ENCODE assay signal across 26 cellular contexts in genomic region chr11:82776377-82776776, GRCh38. TPM values are rescaled to one million over a fixed set of nuclear protein-coding genes. Genes with fewer than 3 reads are reported as not detected.
DNase-seq lines count a peak whose midpoint lies in the region; ATAC-seq, FAIRE-seq and TF ChIP-seq lines count a peak whose summit lies in the region.
"Had no signal": no experiment of that assay in that cellular context is flagged by ENCODE, and none has a peak within 500 bp of the region (broad histone marks: within the 10 kb centered on the region; RNA-seq: fewer than 3 reads in every experiment).

No MANE protein-coding gene starts in this region.

- H3K4me1 ChIP-seq in HepG2 (ENCODE audit: insufficient read depth, low read length) (peaks cover 9% of the 10 kb centered on the region), right lobe of liver (no peaks in the 10 kb centered on the region), SJCRH30 (peaks cover 9% of the 10 kb centered on the region)
- H3K4me1 ChIP-seq: Peyer's patch, spleen had no signal

- FAIRE-seq in HepG2 (lab: Jason Lieb, UNC), result no peak
- FAIRE-seq: A204.1, islet of Langerhans, TTC549 had no signal

- H4K20me1 ChIP-seq in HepG2 (ENCODE audit: insufficient read depth, low read length), result no peaks in the 10 kb centered on the region

- H3K9ac ChIP-seq in HepG2 (ENCODE audit: insufficient read depth, low read depth, low read length), result no peak overlapping the region
- H3K9ac ChIP-seq: GM23248 had no signal

- TF ChIP-seq RAD21 in HepG2 (CRISPR knock-in tag; IDR thresholded peaks at IDR 0.05), result no peak

- H3K4me2 ChIP-seq in HepG2 (ENCODE audit: low read depth, low read length), result peak overlapping the region; percentile 40; the same call in 1 of the 2 replicates

- ATAC-seq in HepG2 (peak; percentile 84), right lobe of liver (no peak), GM21447 (IDR thresholded peaks at IDR 0.05; ENCODE audit: unreplicated experiment) (no peak)
- ATAC-seq: left ventricle myocardium superior had no signal

- POLR2A ChIA-PET in HepG2 (lab: Yijun Ruan, JAX), result no interaction called here

- no peak overlapping the region for H2AFZ ChIP-seq in HepG2 (ENCODE audit: low read length)

- H3K27ac ChIP-seq in HepG2 (ENCODE audit: extremely low read length, insufficient read depth, low read length) (no peak overlapping the region), right lobe of liver (no peak overlapping the region), SJCRH30 (peak overlapping the region; percentile 67)
- H3K27ac ChIP-seq: cardiac muscle cell, GM23248, Peyer's patch, spleen had no signal

- H3K9me3 ChIP-seq in HepG2 (ENCODE audit: low read length), result no peaks in the 10 kb centered on the region
- no peaks in the 10 kb centered on the region for H3K9me3 ChIP-seq in right lobe of liver
- no peaks in the 10 kb centered on the region; the same call in 1 of the 2 replicates for H3K9me3 ChIP-seq in SJCRH30 (replicated peaks)
- H3K9me3 ChIP-seq: Peyer's patch had no signal

- in situ Hi-C loops in HepG2 (cut with HindIII; ENCODE audit: extremely low pct_ligation_motif_present, low pct_unique_long_range_greater_than_20kb), result loop anchor here (10.0 kb wide), 1 partner anchor 88 kb away; no protein-coding TSS in a partner anchor

- 0% methylated on average over 2 of the region's 2 CpGs for WGBS in HepG2 (ENCODE audit: low lambda C conversion rate)
- WGBS in right lobe of liver (ENCODE audit: insufficient coverage, low coverage, low lambda C conversion rate, missing lambda C conversion rate), result 80% methylated on average over 1 of the region's 2 CpGs

- DNase-seq in HepG2 (ENCODE audit: low spot score) (peak; percentile 5), right lobe of liver (no peak), SJCRH30 (peak; percentile 84 to 86), epithelial cell of esophagus (ENCODE audit: low read depth) (peak; percentile 17), smooth muscle cell of the brain vasculature (ENCODE audit: low read depth, low spot score) (peak; percentile 15), NCI-H446 treated with DMSO at 0.1 percent for 48 hours (lab: John Stamatoyannopoulos, UW) (no peak), germinal center (ENCODE audit: low spot score) (no peak)
- DNase-seq: activated CD4-positive, CD25-positive, alpha-beta regulatory T cell treated with anti-CD3 and anti-CD28 coated beads, Interleukin-2, amount 50 U/mL, for 72 hours; activated CD8-positive, alpha-beta memory T cell treated with anti-CD3 and anti-CD28 coated beads, Interleukin-2, amount 50 U/mL, for 48 hours; left ventricle myocardium superior; NCI-H1694 treated with DMSO at 0.1 percent for 48 hours; retina; SIG-M5; spleen had no signal

- intact Hi-C loops in HepG2 (cut with micrococcal nuclease; ENCODE audit: unreplicated experiment), result loop anchor here (5.0 kb wide), 1 partner anchor 36 kb away; no protein-coding TSS in a partner anchor
- intact Hi-C loops in right lobe of liver (cut with DNase I), result no loop called here

- BruUV-seq in HepG2 (replicated peaks; lab: Mats Ljungman, UMichigan), result no TSS peak

- CTCF ChIA-PET in HepG2 (lab: Yijun Ruan, JAX; ENCODE audit: low intra/inter-chr PET ratio, low total read pairs), result interaction anchor here (1.4 to 2.3 kb wide), 2 partner anchors 42 to 88 kb away, joined by 4 to 21 read pairs; no protein-coding TSS in a partner anchor

- H3K36me3 ChIP-seq in HepG2 (replicated peaks in 1 of 2; ENCODE audit: control insufficient read depth in 1 of 2, insufficient read depth in 2 of 2, low read length in 2 of 2), result no peaks in the 10 kb centered on the region
- H3K36me3 ChIP-seq in right lobe of liver, result no peaks in the 10 kb centered on the region
- H3K36me3 ChIP-seq in SJCRH30, result no peaks in the 10 kb centered on the region
- H3K36me3 ChIP-seq: cardiac muscle cell, Peyer's patch, spleen had no signal

- TF ChIP-seq POLR2A in HepG2 (IDR thresholded peaks at IDR 0.05; ENCODE audit: insufficient read depth in 1 of 2, low read depth in 2 of 2, low read length in 2 of 2), result no peak
- TF ChIP-seq POLR2A in right lobe of liver (IDR thresholded peaks at IDR 0.05), result no peak

- no peak for TF ChIP-seq EP300 in HepG2 (IDR thresholded peaks at IDR 0.05; ENCODE audit: low read depth in 2 of 2, low read length in 2 of 2)
- no peak for TF ChIP-seq EP300 in HepG2 (CRISPR knock-in tag; IDR thresholded peaks at IDR 0.05; ENCODE audit: borderline replicate concordance)

- no peaks in the 10 kb centered on the region for H3K27me3 ChIP-seq in HepG2 (ENCODE audit: control insufficient read depth in 1 of 2, insufficient read depth in 2 of 2, low read length in 2 of 2)
- H3K27me3 ChIP-seq in right lobe of liver, result no peaks in the 10 kb centered on the region
- H3K27me3 ChIP-seq in SJCRH30, result no peaks in the 10 kb centered on the region
- H3K27me3 ChIP-seq: cardiac muscle cell, Peyer's patch, spleen had no signal

- no peak overlapping the region for H3K4me3 ChIP-seq in HepG2 (replicated peaks in 1 of 3; ENCODE audit: insufficient read depth in 1 of 3, low read depth in 2 of 3, low read length in 3 of 3)
- H3K4me3 ChIP-seq in right lobe of liver, result no peak overlapping the region
- no peak overlapping the region for H3K4me3 ChIP-seq in SJCRH30
- H3K4me3 ChIP-seq in epithelial cell of esophagus (ENCODE audit: low read length), result no peak overlapping the region
- H3K4me3 ChIP-seq: cardiac muscle cell, GM23248, K562, Peyer's patch, spleen had no signal

- no peak for TF ChIP-seq CTCF in HepG2 (CRISPR knock-in tag; IDR thresholded peaks at IDR 0.05)
- TF ChIP-seq CTCF in right lobe of liver (IDR thresholded peaks at IDR 0.05), result no peak
- no peak for TF ChIP-seq CTCF in epithelial cell of esophagus (IDR thresholded peaks at IDR 0.05; ENCODE audit: insufficient read depth, low read depth, low read length, missing control alignments)

- H3K79me2 ChIP-seq in HepG2 (ENCODE audit: insufficient read depth, low read length), result no peaks in the 10 kb centered on the region

TF ChIP-seq in HepG2, 621 proteins besides CTCF, POLR2A, EP300 and RAD21:
- TF ChIP-seq ZNF180 (CRISPR knock-in tag; IDR thresholded peaks at IDR 0.05; ENCODE audit: borderline replicate concordance, low read depth) (no peak), E2F2 (CRISPR knock-in tag; IDR thresholded peaks at IDR 0.05; ENCODE audit: borderline replicate concordance) (no peak)

RNA-seq across cellular contexts. Expression of gene FAM181B, which starts 42.7 kb away (rescaled TPM):
- total RNA-seq in HepG2 (2016; rRNA removed; fragmentation: Illumina TruSeq; extraction: Trizol) (not detected in 2 replicates), right lobe of liver (not detected)
- total RNA-seq in HepG2 (2016; cell fraction: cytosol; rRNA removed; fragmentation: Illumina TruSeq; extraction: Trizol; ENCODE audit: low read depth), result not detected in 2 replicates
- total RNA-seq in HepG2 (2016; cell fraction: insoluble cytoplasmic fraction; rRNA removed; fragmentation: Illumina TruSeq; extraction: Trizol), result not detected in 2 replicates
- not detected in 2 replicates for total RNA-seq in HepG2 (2016; cell fraction: membrane; rRNA removed; fragmentation: Illumina TruSeq; extraction: Trizol)
- not detected in 2 replicates for total RNA-seq in HepG2 (2016; cell fraction: nucleus; rRNA removed; fragmentation: Illumina TruSeq; extraction: Trizol)
- polyA plus RNA-seq in HepG2 (2011; rRNA removed), result not detected in 2 replicates
- not detected in 2 replicates for polyA plus RNA-seq in HepG2 (2011; cell fraction: cytosol; rRNA removed)
- not detected in 2 replicates for polyA plus RNA-seq in HepG2 (2011; cell fraction: nucleus; rRNA removed)
- polyA plus RNA-seq in HepG2 (2012), result not detected in 2 replicates
- not detected in 2 replicates for polyA plus RNA-seq in HepG2 (2016; cell fraction: cytosol; fragmentation: Illumina TruSeq; extraction: Trizol; ENCODE audit: low read depth)
- polyA plus RNA-seq in HepG2 (2016; cell fraction: insoluble cytoplasmic fraction; fragmentation: Illumina TruSeq; extraction: Trizol; ENCODE audit: low read depth), result not detected in 2 replicates
- polyA plus RNA-seq in HepG2 (2016; cell fraction: membrane; fragmentation: Illumina TruSeq; extraction: Trizol; ENCODE audit: low read depth), result not detected in 2 replicates
- not detected in 2 replicates for polyA plus RNA-seq in HepG2 (2016; cell fraction: nucleus; fragmentation: Illumina TruSeq; extraction: Trizol; ENCODE audit: insufficient read depth, low read depth)
- not detected in 2 replicates for polyA minus RNA-seq in HepG2 (2011; rRNA and poly(A)+ RNA removed; ENCODE audit: low replicate concordance)
- not detected in 2 replicates for polyA minus RNA-seq in HepG2 (2011; cell fraction: cytosol; rRNA and poly(A)+ RNA removed)
- not detected in 2 replicates for polyA minus RNA-seq in HepG2 (2011; cell fraction: nucleus; rRNA and poly(A)+ RNA removed)
- total RNA-seq in SJCRH30 (2014; rRNA removed; shearing (Covaris generic)), result not detected in 2 replicates
- total RNA-seq: activated T-helper 17 cell treated with anti-CD3 and anti-CD28 coated beads, Interleukin-2, amount 50 U/mL, for 72 hours; G401; GM23248; K562 had no signal
- polyA plus RNA-seq: CD4-positive, alpha-beta memory T cell; fibroblast of lung; GM23248 had no signal

Comparison
In these comparisons a context has a peak if more than half of its experiments do, and no peak if none do; other contexts are left out.
1. DNase-seq: peak in HepG2 (single experiment), SJCRH30 (2 of 2), epithelial cell of esophagus (single experiment) and smooth muscle cell of the brain vasculature (single experiment); none in right lobe of liver (0 of 3), NCI-H446 treated with DMSO at 0.1 percent for 48 hours (single experiment) and germinal center (single experiment).